Comparison of ENCODE assay signal across 13 cellular contexts in the genomic region with DNA sequence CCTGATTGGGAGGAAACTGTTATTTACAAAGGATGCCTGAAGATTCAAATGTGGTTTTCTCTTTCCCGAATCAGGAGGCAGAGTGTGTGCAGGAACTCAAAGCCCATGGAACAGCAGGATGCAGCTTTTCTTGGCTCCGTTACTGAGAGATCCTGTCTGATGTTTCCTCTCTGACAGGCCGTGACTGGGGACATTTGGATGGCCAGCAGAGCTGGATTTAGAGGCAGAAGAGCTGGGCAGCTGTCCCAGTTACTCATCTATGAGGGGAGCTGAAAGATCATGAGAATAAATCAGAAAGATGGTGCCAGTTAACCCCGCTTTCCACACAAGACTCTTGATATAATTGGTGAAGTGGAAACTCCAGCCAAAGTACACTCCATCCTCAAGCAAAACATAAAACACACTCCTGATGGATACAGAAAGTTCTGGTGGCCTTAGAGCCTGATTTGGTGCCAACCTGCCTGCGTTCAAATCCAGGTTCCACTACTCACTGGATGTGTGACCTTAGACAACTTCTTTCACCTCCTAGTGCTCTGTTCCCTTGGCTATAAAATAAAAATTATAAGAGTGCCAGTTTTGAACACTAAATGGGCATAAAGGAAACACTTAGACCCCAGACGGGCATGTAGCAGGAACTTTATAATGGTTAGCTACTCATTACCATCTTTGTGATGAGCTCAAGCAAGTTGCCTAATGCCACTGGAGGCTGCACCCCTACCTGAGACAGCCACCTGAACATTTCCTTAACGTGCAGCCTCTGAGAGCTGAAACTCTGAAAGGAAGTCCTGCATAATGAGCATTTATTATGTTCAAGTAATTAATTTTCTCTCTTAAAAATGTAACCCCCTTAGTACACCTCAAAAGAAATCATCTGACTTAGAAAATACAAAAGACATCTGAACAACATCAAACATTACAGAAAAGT.
DNase-seq lines count a peak whose midpoint lies in the region; ATAC-seq and TF ChIP-seq lines count a peak whose summit lies in the region.
"Had no signal": no experiment of that assay in that cellular context is flagged by ENCODE, and none has a peak within 500 bp of the region (broad histone marks: within the 10 kb centered on the region; RNA-seq: fewer than 3 reads in every experiment).

No MANE protein-coding gene starts in this region.

- H3K27ac Mint-ChIP-seq in CD4-positive, alpha-beta T cell = peak overlapping the region; percentile 61
- no peak overlapping the region for H3K27ac Mint-ChIP-seq in activated T-helper 2 cell treated with anti-CD3 and anti-CD28 coated beads, Interferon-gamma antibody, Interleukin-2, Interleukin-4, amounts not matched to agents 10 μg/mL and 5 μg/mL and 100 μg/mL, durations not matched to agents 14 hours and 24 hours and 36 hours
- H3K27ac Mint-ChIP-seq in activated T-helper 17 cell treated with anti-CD3 and anti-CD28 coated beads, Interleukin-2, amount 50 U/mL, for 72 hours = no peak overlapping the region

- DNase-seq in CD4-positive, alpha-beta T cell = no peak
- DNase-seq in NCI-H1092 treated with DMSO at 0.1 percent for 48 hours (lab: John Stamatoyannopoulos, UW) (peak; percentile 21), dorsolateral prefrontal cortex (peak in 4 of 10 donors; percentile 30 to 81 (median 56)), mucosa of gallbladder (ENCODE audit: low spot score) (peak; percentile 19), germinal center (ENCODE audit: low spot score) (no peak)
- DNase-seq in activated T-helper 2 cell treated with anti-CD3 and anti-CD28 coated beads, Interferon-gamma antibody, Interleukin-2, Interleukin-4, amounts not matched to agents 10 μg/mL and 5 μg/mL and 100 μg/mL, durations not matched to agents 14 hours and 24 hours and 36 hours (ENCODE audit: low spot score) = no peak
- DNase-seq: activated CD8-positive, alpha-beta memory T cell treated with anti-CD3 and anti-CD28 coated beads for 24 hours; amygdala; NCI-H187 treated with DMSO at 0.1 percent for 48 hours; T-helper 2 cell had no signal

- H3K27ac ChIP-seq in CD4-positive, alpha-beta T cell (ENCODE audit: low read depth, low read length) = no peak overlapping the region
- peak overlapping the region in 39 of 59 donors; percentile 2 to 91 (median 53) for H3K27ac ChIP-seq in dorsolateral prefrontal cortex

- CTCF ChIA-PET in CD4-positive, alpha-beta T cell (lab: Charles Lee) = interaction anchor here (2.1 kb wide), 1 partner anchor 9 kb away, joined by 5 read pairs; no protein-coding TSS in a partner anchor

- peaks cover 90% of the 10 kb centered on the region for H3K4me1 Mint-ChIP-seq in CD4-positive, alpha-beta T cell (ENCODE audit: low read depth)
- H3K4me1 Mint-ChIP-seq in activated T-helper 2 cell treated with anti-CD3 and anti-CD28 coated beads, Interferon-gamma antibody, Interleukin-2, Interleukin-4, amounts not matched to agents 10 μg/mL and 5 μg/mL and 100 μg/mL, durations not matched to agents 14 hours and 24 hours and 36 hours (ENCODE audit: low read depth) = peaks cover 20% of the 10 kb centered on the region
- peaks cover 47% of the 10 kb centered on the region for H3K4me1 Mint-ChIP-seq in activated T-helper 17 cell treated with anti-CD3 and anti-CD28 coated beads, Interleukin-2, amount 50 U/mL, for 72 hours

- TF ChIP-seq CTCF in CD4-positive, alpha-beta T cell (IDR thresholded peaks at IDR 0.05) = no peak
- TF ChIP-seq CTCF in dorsolateral prefrontal cortex (IDR thresholded peaks at IDR 0.05 in 54 of 56, conservative IDR thresholded peaks at IDR 0.05 in 2 of 56; ENCODE audit: low read depth in 1 of 56, partially characterized antibody in 56 of 56) = no peak

- POLR2A ChIA-PET in CD4-positive, alpha-beta T cell (lab: Charles Lee) = interaction anchor here (1.0 to 4.1 kb wide), 2 partner anchors 9 to 12 kb away, joined by 4 to 32 read pairs; no protein-coding TSS in a partner anchor

- intact Hi-C loops in CD4-positive, alpha-beta T cell (cut with DNase I, micrococcal nuclease) = loop anchor here (10.0 kb wide), 3 partner anchors 145 to 1005 kb away; a partner anchor contains a TSS
- intact Hi-C loops in dorsolateral prefrontal cortex (cut with DNase I) = loop anchor here in 1 of 2 donors (10.0 kb wide), 2 partner anchors 245 kb away; no protein-coding TSS in a partner anchor
- intact Hi-C loops in activated T-helper 2 cell treated with anti-CD3 and anti-CD28 coated beads, Interferon-gamma antibody, Interleukin-2, Interleukin-4, amounts not matched to agents 10 μg/mL and 5 μg/mL and 100 μg/mL, durations not matched to agents 14 hours and 24 hours and 36 hours (cut with micrococcal nuclease) = loop anchor here (10.0 kb wide), 1 partner anchor 145 kb away; no protein-coding TSS in a partner anchor

- peak; percentile 29 for ATAC-seq in CD4-positive, alpha-beta T cell (ENCODE audit: poor library complexity)
- no peak for ATAC-seq in GM18870 (IDR thresholded peaks at IDR 0.05; ENCODE audit: unreplicated experiment)
- no peak for ATAC-seq in activated T-helper 17 cell treated with anti-CD3 and anti-CD28 coated beads, Interleukin-2, amount 50 U/mL, for 72 hours (replicated peaks)

- H3K9me3 ChIP-seq in CD4-positive, alpha-beta T cell (ENCODE audit: control insufficient read depth, low read length) = no peaks in the 10 kb centered on the region
- H3K9me3 ChIP-seq: HAP-1 had no signal

- H3K4me3 Mint-ChIP-seq in CD4-positive, alpha-beta T cell = peak overlapping the region; percentile 20
- H3K4me3 Mint-ChIP-seq in activated T-helper 2 cell treated with anti-CD3 and anti-CD28 coated beads, Interferon-gamma antibody, Interleukin-2, Interleukin-4, amounts not matched to agents 10 μg/mL and 5 μg/mL and 100 μg/mL, durations not matched to agents 14 hours and 24 hours and 36 hours (ENCODE audit: low read depth) = no peak overlapping the region
- H3K4me3 Mint-ChIP-seq in activated T-helper 17 cell treated with anti-CD3 and anti-CD28 coated beads, Interleukin-2, amount 50 U/mL, for 72 hours = no peak overlapping the region

- no peaks in the 10 kb centered on the region for H3K36me3 Mint-ChIP-seq in CD4-positive, alpha-beta T cell (ENCODE audit: low read depth)
- H3K36me3 Mint-ChIP-seq in activated T-helper 2 cell treated with anti-CD3 and anti-CD28 coated beads, Interferon-gamma antibody, Interleukin-2, Interleukin-4, amounts not matched to agents 10 μg/mL and 5 μg/mL and 100 μg/mL, durations not matched to agents 14 hours and 24 hours and 36 hours (ENCODE audit: low read depth) = no peaks in the 10 kb centered on the region
- no peaks in the 10 kb centered on the region for H3K36me3 Mint-ChIP-seq in activated T-helper 17 cell treated with anti-CD3 and anti-CD28 coated beads, Interleukin-2, amount 50 U/mL, for 72 hours (ENCODE audit: low read depth)

- peaks cover 2% of the 10 kb centered on the region for H3K9me3 Mint-ChIP-seq in CD4-positive, alpha-beta T cell
- no peaks in the 10 kb centered on the region for H3K9me3 Mint-ChIP-seq in activated T-helper 2 cell treated with anti-CD3 and anti-CD28 coated beads, Interferon-gamma antibody, Interleukin-2, Interleukin-4, amounts not matched to agents 10 μg/mL and 5 μg/mL and 100 μg/mL, durations not matched to agents 14 hours and 24 hours and 36 hours
- H3K9me3 Mint-ChIP-seq in activated T-helper 17 cell treated with anti-CD3 and anti-CD28 coated beads, Interleukin-2, amount 50 U/mL, for 72 hours = no peaks in the 10 kb centered on the region

- H3K4me3 ChIP-seq in dorsolateral prefrontal cortex = no peak overlapping the region
- H3K4me3 ChIP-seq: HAP-1 had no signal

- H3K27me3 Mint-ChIP-seq in CD4-positive, alpha-beta T cell = no peaks in the 10 kb centered on the region
- H3K27me3 Mint-ChIP-seq in activated T-helper 2 cell treated with anti-CD3 and anti-CD28 coated beads, Interferon-gamma antibody, Interleukin-2, Interleukin-4, amounts not matched to agents 10 μg/mL and 5 μg/mL and 100 μg/mL, durations not matched to agents 14 hours and 24 hours and 36 hours (ENCODE audit: low read depth) = no peaks in the 10 kb centered on the region
- H3K27me3 Mint-ChIP-seq in activated T-helper 17 cell treated with anti-CD3 and anti-CD28 coated beads, Interleukin-2, amount 50 U/mL, for 72 hours = no peaks in the 10 kb centered on the region

- no peaks in the 10 kb centered on the region for H3K27me3 ChIP-seq in CD4-positive, alpha-beta T cell (ENCODE audit: control insufficient read depth, insufficient read depth, low read length)
- H3K27me3 ChIP-seq in dorsolateral prefrontal cortex = no peaks in the 10 kb centered on the region

Comparison
In these comparisons a context has a peak if more than half of its experiments do, and no peak if none do; other contexts are left out.
1. DNase-seq: peak in NCI-H1092 treated with DMSO at 0.1 percent for 48 hours (single experiment) and mucosa of gallbladder (single experiment); none in CD4-positive, alpha-beta T cell (0 of 10), germinal center (single experiment) and activated T-helper 2 cell treated with anti-CD3 and anti-CD28 coated beads, Interferon-gamma antibody, Interleukin-2, Interleukin-4, amounts not matched to agents 10 μg/mL and 5 μg/mL and 100 μg/mL, durations not matched to agents 14 hours and 24 hours and 36 hours (single experiment).